In genomic region chr22:17159504-17159951, GRCh38 we compare ENCODE assay signal across 8 cellular contexts. TPM values are rescaled to one million over a fixed set of nuclear protein-coding genes. Genes with fewer than 3 reads are reported as not detected.
DNase-seq lines count a peak whose midpoint lies in the region; ATAC-seq and TF ChIP-seq lines count a peak whose summit lies in the region.

No MANE protein-coding gene starts in this region.

- no peaks in the 10 kb centered on the region for H3K9me3 Mint-ChIP-seq in CD4-positive, alpha-beta memory T cell
- H3K9me3 Mint-ChIP-seq in chondrocyte (ENCODE audit: low read depth) = no peaks in the 10 kb centered on the region

- peaks cover 0 to 6% of the 10 kb centered on the region in 2 donors for H3K36me3 Mint-ChIP-seq in CD4-positive, alpha-beta memory T cell
- H3K36me3 Mint-ChIP-seq in chondrocyte (ENCODE audit: low read depth) = no peaks in the 10 kb centered on the region

- H3K4me1 ChIP-seq in CD4-positive, alpha-beta memory T cell (ENCODE audit: insufficient read depth, low read length) = peaks cover 36% of the 10 kb centered on the region
- H3K4me1 ChIP-seq in lung (ENCODE audit: control insufficient read depth in 2 of 2, insufficient read depth in 2 of 2, low read length in 2 of 2) = peaks cover 7 to 10% of the 10 kb centered on the region in 2 donors

- CTCF ChIA-PET in CD4-positive, alpha-beta memory T cell (lab: Charles Lee; ENCODE audit: partially characterized antibody) = interaction anchor here (1.7 to 3.4 kb wide), 3 partner anchors 13 to 342 kb away, joined by 3 to 36 read pairs (median 5); no protein-coding TSS in a partner anchor

- TF ChIP-seq CTCF in GM20000 (IDR thresholded peaks at IDR 0.05; ENCODE audit: extremely low read depth, missing control alignments) = no peak
- no peak for TF ChIP-seq CTCF in WERI-Rb-1 (IDR thresholded peaks at IDR 0.05; ENCODE audit: low read depth, low read length)
- TF ChIP-seq CTCF in chondrocyte (IDR thresholded peaks at IDR 0.05) = no peak
- no peak for TF ChIP-seq CTCF in lung (IDR thresholded peaks at IDR 0.05; ENCODE audit: control extremely low read depth, extremely low read depth)

- H3K27me3 ChIP-seq in CD4-positive, alpha-beta memory T cell (ENCODE audit: insufficient read depth, low read length) = no peaks in the 10 kb centered on the region
- H3K27me3 ChIP-seq in WERI-Rb-1 (ENCODE audit: insufficient read depth, low read depth, severe bottlenecking) (no peaks in the 10 kb centered on the region), lung (ENCODE audit: control insufficient read depth, insufficient read depth) (no peaks in the 10 kb centered on the region)

- WGBS in lung, 2 donors = 8 to 23% methylated on average over 32 to 35 of the region's 35 CpGs

- ATAC-seq in lung (ENCODE audit: insufficient read depth, low FRiP score) = peak; percentile 43

- H3K36me3 ChIP-seq in CD4-positive, alpha-beta memory T cell (ENCODE audit: insufficient read depth, low read length) = no peaks in the 10 kb centered on the region
- H3K36me3 ChIP-seq in WERI-Rb-1 (peaks cover 13% of the 10 kb centered on the region), lung (ENCODE audit: control insufficient read depth in 2 of 2, insufficient read depth in 2 of 2, low read length in 2 of 2) (no peaks in the 10 kb centered on the region)

- H3K27ac Mint-ChIP-seq in CD4-positive, alpha-beta memory T cell = peak overlapping the region; percentile 72 to 88 (median 85)
- H3K27ac Mint-ChIP-seq in chondrocyte (ENCODE audit: unreplicated experiment) = peak overlapping the region; percentile 54

- POLR2A ChIA-PET in CD4-positive, alpha-beta memory T cell (lab: Charles Lee; ENCODE audit: partially characterized antibody) = interaction anchor here (0.5 to 8.1 kb wide), 9 partner anchors 13 to 344 kb away, joined by 3 to 58 read pairs (median 4); partner anchors contain the start of gene ADA2

- no peaks in the 10 kb centered on the region for H3K9me3 ChIP-seq in CD4-positive, alpha-beta memory T cell (ENCODE audit: control insufficient read depth in 1 of 2, low read length in 2 of 2)
- no peaks in the 10 kb centered on the region for H3K9me3 ChIP-seq in WERI-Rb-1 (ENCODE audit: severe bottlenecking)
- H3K9me3 ChIP-seq in lung (ENCODE audit: control insufficient read depth in 2 of 2, insufficient read depth in 1 of 2, low read length in 1 of 2) = no peaks in the 10 kb centered on the region

- peak in 1 of 5 donors; percentile 51 for DNase-seq in CD4-positive, alpha-beta memory T cell
- DNase-seq in GM20000 (ENCODE audit: low spot score) (peak; percentile 57), WERI-Rb-1 (peak; percentile 52), chondrocyte (ENCODE audit: low spot score) (no peak), lung (ENCODE audit: low spot score) (peak; percentile 61), mesenteric fat pad (ENCODE audit: low spot score) (no peak)
- peak; percentile 42 for DNase-seq in Jurkat, Clone E6-1 (ENCODE audit: low read depth, low spot score)
- peak; percentile 29 to 53 (median 42) for DNase-seq in stimulated activated CD4-positive, alpha-beta T cell treated with anti-CD3 and anti-CD28 coated beads, TNF-alpha, amount 100 ng/mL, for 4 hours (ENCODE audit: low read depth in 3 of 3)

- peak overlapping the region; percentile 82 to 90 (median 88) for H3K4me3 Mint-ChIP-seq in CD4-positive, alpha-beta memory T cell
- H3K4me3 Mint-ChIP-seq in chondrocyte (ENCODE audit: unreplicated experiment) = peak overlapping the region; percentile 86

- no peaks in the 10 kb centered on the region for H3K27me3 Mint-ChIP-seq in CD4-positive, alpha-beta memory T cell
- H3K27me3 Mint-ChIP-seq in chondrocyte (ENCODE audit: low read depth) = no peaks in the 10 kb centered on the region

- peak overlapping the region; percentile 52 to 81 for H3K4me3 ChIP-seq in CD4-positive, alpha-beta memory T cell (ENCODE audit: low read length in 2 of 2)
- peak overlapping the region; percentile 86 for H3K4me3 ChIP-seq in Jurkat, Clone E6-1 (ENCODE audit: low read length)
- H3K4me3 ChIP-seq in WERI-Rb-1 (ENCODE audit: low read depth, low read length) (peak overlapping the region; percentile 94), lung (peak overlapping the region; percentile 86)

- peak overlapping the region; percentile 46 for H3K27ac ChIP-seq in CD4-positive, alpha-beta memory T cell (ENCODE audit: low read depth, low read length)
- H3K27ac ChIP-seq in WERI-Rb-1 = peak overlapping the region; percentile 92
- peak overlapping the region; percentile 96 for H3K27ac ChIP-seq in lung (ENCODE audit: low read depth in 1 of 2, low read length in 1 of 2)

- intact Hi-C loops in CD4-positive, alpha-beta memory T cell (cut with micrococcal nuclease) = loop anchor here (1.0 to 5.0 kb wide), 4 partner anchors 39 to 343 kb away; partner anchors contain the start of genes ADA2 and IL17RA

- peaks cover 17 to 47% (median 24%) of the 10 kb centered on the region in 4 donors for H3K4me1 Mint-ChIP-seq in CD4-positive, alpha-beta memory T cell
- H3K4me1 Mint-ChIP-seq in chondrocyte (ENCODE audit: low read depth) = peaks cover 22% of the 10 kb centered on the region

RNA-seq across cellular contexts. Expression of gene HDHD5, which starts 0.5 kb away (rescaled TPM):
- 10 to 100 TPM; 23.1 to 23.3 TPM for total RNA-seq in CD4-positive, alpha-beta memory T cell
- 10 to 100 TPM; 51.6 to 86.7 TPM for polyA plus RNA-seq in CD4-positive, alpha-beta memory T cell
- 89.4 TPM for polyA plus RNA-seq in Jurkat, Clone E6-1 (2012; ENCODE audit: insufficient read depth, insufficient read length)
- total RNA-seq in chondrocyte (22.3 to 31.5 TPM (median 30.8 TPM) in 3 replicates), lung (10 to 100 TPM; 16.7 to 35.8 TPM), mesenteric fat pad (28.4 TPM)
- 10 to 100 TPM; 19.8 to 49.2 TPM for polyA plus RNA-seq in lung

RNA-seq across cellular contexts. Expression of gene TMEM121B, which starts 38.4 kb away (rescaled TPM):
- under 1 TPM in 1 of 2 experiments, not detected in 1; 0.12 TPM for total RNA-seq in CD4-positive, alpha-beta memory T cell
- polyA plus RNA-seq in CD4-positive, alpha-beta memory T cell = not detected
- 1.7 TPM for polyA plus RNA-seq in Jurkat, Clone E6-1 (2012; ENCODE audit: insufficient read depth, insufficient read length)
- 0.36 to 0.87 TPM (median 0.59 TPM) in 3 replicates for total RNA-seq in chondrocyte
- total RNA-seq in lung = under 1 TPM; 0.46 to 0.67 TPM
- polyA plus RNA-seq in lung = 1 to 10 TPM in 1 of 2 donors, under 1 TPM in 1; 0.26 to 1.4 TPM
- 1.0 TPM for total RNA-seq in mesenteric fat pad

RNA-seq across cellular contexts. Expression of gene ADA2, which starts 59.7 kb away (rescaled TPM):
- total RNA-seq in CD4-positive, alpha-beta memory T cell = 100 to 1,000 TPM; 133 to 147 TPM
- polyA plus RNA-seq in CD4-positive, alpha-beta memory T cell = 10 to 100 TPM; 67.3 to 77.1 TPM
- polyA plus RNA-seq in Jurkat, Clone E6-1 (2012; ENCODE audit: insufficient read depth, insufficient read length) = 7.8 TPM
- total RNA-seq in chondrocyte (2.9 to 4.6 TPM (median 4.3 TPM) in 3 replicates), lung (10 to 100 TPM; 26.1 to 40.5 TPM), mesenteric fat pad (12.4 TPM)
- polyA plus RNA-seq in lung = 10 to 100 TPM; 34.1 to 42.9 TPM

Comparison
In these comparisons a context has a peak if more than half of its experiments do, and no peak if none do; other contexts are left out.
1. DNase-seq: peak in GM20000 (single experiment), Jurkat, Clone E6-1 (single experiment), WERI-Rb-1 (single experiment), lung (single experiment) and stimulated activated CD4-positive, alpha-beta T cell treated with anti-CD3 and anti-CD28 coated beads, TNF-alpha, amount 100 ng/mL, for 4 hours (3 of 3); none in chondrocyte (single experiment) and mesenteric fat pad (single experiment).
2. H3K27ac ChIP-seq: peak in every context shown above with its lines; median percentile 96 in lung; 92 in WERI-Rb-1; 46 in CD4-positive, alpha-beta memory T cell.
3. Peak in every context shown above with its lines, with median percentiles within 50 percentile points of each other: H3K4me3 ChIP-seq.